Comparison of ENCODE assay signal across 9 cellular contexts in the genomic region with DNA sequence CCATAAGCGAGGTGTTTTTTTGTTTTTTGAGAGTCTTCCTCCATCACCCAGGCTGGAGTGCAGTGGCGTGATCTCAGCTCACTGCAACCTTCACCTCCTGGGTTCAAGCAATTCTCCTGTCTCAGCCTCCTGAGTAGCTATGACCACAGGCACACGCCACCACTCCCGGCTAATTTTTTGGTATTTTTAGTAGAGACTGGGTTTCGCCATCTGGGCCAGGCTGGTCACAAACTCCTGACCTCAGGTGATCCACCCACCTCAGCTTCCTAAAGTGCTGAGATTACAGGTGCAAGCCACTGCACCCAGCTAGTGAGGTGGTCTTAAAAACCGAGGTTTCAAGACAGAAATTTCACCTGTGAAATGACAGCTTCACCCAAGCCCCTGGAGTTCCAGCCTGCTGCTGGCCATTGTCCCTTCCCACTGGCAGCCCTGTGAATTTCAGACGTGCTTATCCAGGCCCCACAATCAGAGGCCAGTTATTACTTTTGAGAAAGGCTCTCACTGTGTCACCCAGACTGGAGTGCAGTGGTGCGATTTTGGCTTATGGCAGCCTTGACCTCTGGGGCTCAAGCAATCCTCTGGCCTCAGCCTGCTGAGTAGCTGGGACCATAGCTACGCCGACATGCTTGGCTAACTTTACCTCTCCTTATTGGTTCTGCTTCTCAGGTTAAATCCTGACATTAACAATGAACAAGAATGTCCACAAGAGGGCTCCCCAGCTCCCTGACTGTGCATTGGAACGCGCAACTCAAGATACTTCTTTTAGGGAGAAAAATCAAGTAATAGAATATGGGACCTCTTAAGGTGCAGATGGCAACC. TPM values are rescaled to one million over a fixed set of nuclear protein-coding genes. Genes with fewer than 3 reads are reported as not detected.
DNase-seq lines count a peak whose midpoint lies in the region; ATAC-seq and TF ChIP-seq lines count a peak whose summit lies in the region.
"Had no signal": no experiment of that assay in that cellular context is flagged by ENCODE, and none has a peak within 500 bp of the region (broad histone marks: within the 10 kb centered on the region; RNA-seq: fewer than 3 reads in every experiment).

No MANE protein-coding gene starts in this region.

- H3K4ac ChIP-seq in trophoblast cell (ENCODE audit: low read depth, low read length) = no peak overlapping the region

- H2AK5ac ChIP-seq in trophoblast cell (ENCODE audit: low read length) = no peak overlapping the region

- H4K91ac ChIP-seq in trophoblast cell (ENCODE audit: low read depth, low read length) = no peak overlapping the region

- H3K4me3 ChIP-seq in AG09309 (ENCODE audit: control insufficient read depth, low read depth, low read length) = no peak overlapping the region
- no peak overlapping the region for H3K4me3 ChIP-seq in trophoblast cell (ENCODE audit: low read depth, low read length)
- H3K4me3 ChIP-seq: skin epidermis had no signal

- WGBS in trophoblast cell (ENCODE audit: extremely low coverage, insufficient coverage, insufficient read length) = no CpG with 5 or more reads among the region's 12 CpGs

- H3K27ac ChIP-seq in trophoblast cell (ENCODE audit: low read depth, low read length) = peak overlapping the region; percentile 29

- H3K4me1 ChIP-seq in trophoblast cell (ENCODE audit: control insufficient read depth in 1 of 2, insufficient read depth in 2 of 2, low read length in 2 of 2) = peaks cover 13 to 15% of the 10 kb centered on the region in 2 experiments

- no peak for ATAC-seq in HG03354 (IDR thresholded peaks at IDR 0.05; ENCODE audit: poor library complexity, severe bottlenecking, unreplicated experiment)

- H3K79me1 ChIP-seq in trophoblast cell (ENCODE audit: low read length) = peaks cover 5% of the 10 kb centered on the region

- H3K27me3 ChIP-seq in trophoblast cell (ENCODE audit: insufficient read depth, low read length) = no peaks in the 10 kb centered on the region

- H3K4me2 ChIP-seq in trophoblast cell (ENCODE audit: low read length) = no peak overlapping the region

- peaks cover 1% of the 10 kb centered on the region for H3K79me2 ChIP-seq in trophoblast cell (ENCODE audit: control insufficient read depth, insufficient read depth, low read length, poor library complexity)

- peak; percentile 63 for TF ChIP-seq CTCF in AG09309 (IDR thresholded peaks at IDR 0.05; ENCODE audit: control insufficient read depth, insufficient read depth, low read depth, low read length, missing control alignments)
- TF ChIP-seq CTCF in GM12874 (IDR thresholded peaks at IDR 0.05; ENCODE audit: insufficient read depth, low read depth, low read length) = peak; percentile 53

- H4K8ac ChIP-seq in trophoblast cell (ENCODE audit: low read depth, low read length) = no peak overlapping the region

- peaks cover 54 to 57% of the 10 kb centered on the region in 2 experiments for H3K36me3 ChIP-seq in trophoblast cell (ENCODE audit: control insufficient read depth in 1 of 2, insufficient read depth in 2 of 2, low read length in 2 of 2)

- no peak overlapping the region for H3K9ac ChIP-seq in trophoblast cell (ENCODE audit: low read length)

- DNase-seq in AG09309 (ENCODE audit: low read depth) = no peak
- DNase-seq in NCI-H526 (lab: John Stamatoyannopoulos, UW) = peak; percentile 21 to 57
- peak; percentile 50 for DNase-seq in activated CD8-positive, alpha-beta memory T cell treated with anti-CD3 and anti-CD28 coated beads, Interleukin-2, amount 50 U/mL, for 4 hours
- peak; percentile 62 for DNase-seq in fibroblast of the conjunctiva (ENCODE audit: low read depth)
- peak; percentile 43 to 79 for DNase-seq in trophoblast cell
- no peak for DNase-seq in NK-92 (lab: John Stamatoyannopoulos, UW; ENCODE audit: unreplicated experiment)

- H3K18ac ChIP-seq in trophoblast cell (ENCODE audit: low read length) = peak overlapping the region; percentile 77

- H2BK5ac ChIP-seq in trophoblast cell (ENCODE audit: low read depth, low read length, poor library complexity) = peak overlapping the region; percentile 6

- H3K23ac ChIP-seq in trophoblast cell (ENCODE audit: low read length) = no peak overlapping the region

- no peak overlapping the region for H2AFZ ChIP-seq in trophoblast cell (ENCODE audit: insufficient read depth, low read length, poor library complexity)

- H3K14ac ChIP-seq in trophoblast cell (ENCODE audit: low read length) = no peak overlapping the region

- H3K9me3 ChIP-seq in trophoblast cell (ENCODE audit: insufficient read depth, low read depth, low read length) = no peaks in the 10 kb centered on the region

- no peak overlapping the region for H4K12ac ChIP-seq in trophoblast cell (ENCODE audit: low read depth, low read length)

- H2BK120ac ChIP-seq in trophoblast cell (ENCODE audit: insufficient read depth, low read length, poor library complexity) = no peak overlapping the region

- peak overlapping the region; percentile 72 for H2BK12ac ChIP-seq in trophoblast cell (ENCODE audit: low read length)

RNA-seq across cellular contexts. Expression of gene ENO1, which starts 19.4 kb away (rescaled TPM):
- polyA plus RNA-seq in trophoblast cell (2013) = 854 and 880 TPM in 2 replicates

RNA-seq across cellular contexts. Expression of gene RERE, which starts 41.7 kb away (rescaled TPM):
- polyA plus RNA-seq in trophoblast cell (2013) = 57.2 and 60.2 TPM in 2 replicates

Comparison
In these comparisons a context has a peak if more than half of its experiments do, and no peak if none do; other contexts are left out.
1. DNase-seq: peak in NCI-H526 (2 of 2), activated CD8-positive, alpha-beta memory T cell treated with anti-CD3 and anti-CD28 coated beads, Interleukin-2, amount 50 U/mL, for 4 hours (single experiment), fibroblast of the conjunctiva (single experiment) and trophoblast cell (2 of 2); none in AG09309 (single experiment) and NK-92 (single experiment).